Comparison of ENCODE assay signal across 15 cellular contexts in genomic region chr1:3222042-3222692, GRCh38.
A peak's percentile ranks its signal among the peaks of the same experiment; 100 is the strongest.
DNase-seq lines count a peak whose midpoint lies in the region; ATAC-seq lines count a peak whose summit lies in the region.
"Had no signal": no experiment of that assay in that cellular context is flagged by ENCODE, and none has a peak within 500 bp of the region (broad histone marks: within the 10 kb centered on the region; RNA-seq: fewer than 3 reads in every experiment).

No MANE protein-coding gene starts in this region.

- H3K27me3 ChIP-seq in naive thymus-derived CD4-positive, alpha-beta T cell (ENCODE audit: control insufficient read depth in 2 of 2, insufficient read depth in 2 of 2, low read length in 2 of 2): no peaks in the 10 kb centered on the region
- H3K27me3 ChIP-seq: right atrium auricular region, uterus had no signal

- ATAC-seq in naive thymus-derived CD4-positive, alpha-beta T cell: peak; percentile 26
- ATAC-seq in natural killer cell treated with Interleukin-12 subunit alpha and Interleukin-12 subunit beta and Interleukin-15 and Interleukin-18, amount 100 ng/mL, for 72 hours: no peak
- ATAC-seq in HG03097 (IDR thresholded peaks at IDR 0.05; ENCODE audit: low FRiP score, unreplicated experiment): no peak
- ATAC-seq: effector memory CD8-positive, alpha-beta T cell; HCT116 had no signal

- H3K9me3 ChIP-seq in naive thymus-derived CD4-positive, alpha-beta T cell (ENCODE audit: control insufficient read depth in 2 of 3, low read length in 3 of 3): no peaks in the 10 kb centered on the region
- H3K9me3 ChIP-seq: right atrium auricular region, uterus had no signal

- H3K4me1 Mint-ChIP-seq in naive thymus-derived CD4-positive, alpha-beta T cell: no peaks in the 10 kb centered on the region
- H3K4me1 Mint-ChIP-seq in natural killer cell treated with Interleukin-12 subunit alpha and Interleukin-12 subunit beta and Interleukin-15 and Interleukin-18, amount 100 ng/mL, for 72 hours (ENCODE audit: low read depth in 2 of 2): no peaks in the 10 kb centered on the region
- H3K4me1 Mint-ChIP-seq: activated naive CD8-positive, alpha-beta T cell treated with anti-CD3 and anti-CD28 coated beads, Interleukin-2, amount 10 ng/mL, durations not matched to agents 7 days and 5 days had no signal

- POLR2A ChIA-PET in naive thymus-derived CD4-positive, alpha-beta T cell (lab: Charles Lee): no interaction called here

- H3K4me1 ChIP-seq in naive thymus-derived CD4-positive, alpha-beta T cell (ENCODE audit: control insufficient read depth in 2 of 2, insufficient read depth in 2 of 2, low read length in 2 of 2): no peaks in the 10 kb centered on the region

- no peaks in the 10 kb centered on the region for H3K36me3 Mint-ChIP-seq in naive thymus-derived CD4-positive, alpha-beta T cell
- H3K36me3 Mint-ChIP-seq in natural killer cell treated with Interleukin-12 subunit alpha and Interleukin-12 subunit beta and Interleukin-15 and Interleukin-18, amount 100 ng/mL, for 72 hours: no peaks in the 10 kb centered on the region
- H3K36me3 Mint-ChIP-seq: activated naive CD8-positive, alpha-beta T cell treated with anti-CD3 and anti-CD28 coated beads, Interleukin-2, amount 10 ng/mL, durations not matched to agents 7 days and 5 days had no signal

- DNase-seq in DMS79 (lab: John Stamatoyannopoulos, UW) (peak; percentile 81), NCI-H2171 (lab: John Stamatoyannopoulos, UW) (peak; percentile 85), caudate nucleus (lab: John Stamatoyannopoulos, UW) (no peak), NCI-H1092 (lab: John Stamatoyannopoulos, UW) (no peak), inferior parietal cortex (ENCODE audit: extremely low spot score) (no peak)
- no peak for DNase-seq in naive thymus-derived CD4-positive, alpha-beta T cell
- DNase-seq in natural killer cell treated with Interleukin-12 subunit alpha and Interleukin-12 subunit beta and Interleukin-15 and Interleukin-18, amount 100 ng/mL, for 72 hours (ENCODE audit: low spot score): no peak
- DNase-seq: activated naive CD8-positive, alpha-beta T cell treated with anti-CD3 and anti-CD28 coated beads, Interleukin-2, amount 10 ng/mL, durations not matched to agents 7 days and 5 days; effector memory CD8-positive, alpha-beta T cell; NCI-H82; uterus had no signal

- CTCF ChIA-PET in naive thymus-derived CD4-positive, alpha-beta T cell (lab: Charles Lee): no interaction called here

- peak overlapping the region; percentile 64 for H3K27ac ChIP-seq in caudate nucleus (ENCODE audit: low read depth, low read length)
- H3K27ac ChIP-seq in naive thymus-derived CD4-positive, alpha-beta T cell (ENCODE audit: low read depth, low read length): no peak overlapping the region
- H3K27ac ChIP-seq: C4-2B, right atrium auricular region, uterus had no signal

- H3K27me3 Mint-ChIP-seq in naive thymus-derived CD4-positive, alpha-beta T cell: peaks cover 0 to 13% (median 0%) of the 10 kb centered on the region in 5 donors
- no peaks in the 10 kb centered on the region for H3K27me3 Mint-ChIP-seq in natural killer cell treated with Interleukin-12 subunit alpha and Interleukin-12 subunit beta and Interleukin-15 and Interleukin-18, amount 100 ng/mL, for 72 hours

- intact Hi-C loops in naive thymus-derived CD4-positive, alpha-beta T cell (cut with micrococcal nuclease): no loop called here

- no peak overlapping the region for H3K4me3 Mint-ChIP-seq in naive thymus-derived CD4-positive, alpha-beta T cell
- H3K4me3 Mint-ChIP-seq in natural killer cell treated with Interleukin-12 subunit alpha and Interleukin-12 subunit beta and Interleukin-15 and Interleukin-18, amount 100 ng/mL, for 72 hours: no peak overlapping the region
- H3K4me3 Mint-ChIP-seq: activated naive CD8-positive, alpha-beta T cell treated with anti-CD3 and anti-CD28 coated beads, Interleukin-2, amount 10 ng/mL, durations not matched to agents 7 days and 5 days; effector memory CD8-positive, alpha-beta T cell had no signal

- no peaks in the 10 kb centered on the region for H3K36me3 ChIP-seq in naive thymus-derived CD4-positive, alpha-beta T cell (ENCODE audit: control insufficient read depth in 2 of 3, insufficient read depth in 3 of 3, low read length in 3 of 3)
- H3K36me3 ChIP-seq: right atrium auricular region, uterus had no signal

- peaks cover 0 to 3% (median 0%) of the 10 kb centered on the region in 11 donors for H3K9me3 Mint-ChIP-seq in naive thymus-derived CD4-positive, alpha-beta T cell
- H3K9me3 Mint-ChIP-seq in natural killer cell treated with Interleukin-12 subunit alpha and Interleukin-12 subunit beta and Interleukin-15 and Interleukin-18, amount 100 ng/mL, for 72 hours: no peaks in the 10 kb centered on the region
- H3K9me3 Mint-ChIP-seq: activated naive CD8-positive, alpha-beta T cell treated with anti-CD3 and anti-CD28 coated beads, Interleukin-2, amount 10 ng/mL, durations not matched to agents 7 days and 5 days; effector memory CD8-positive, alpha-beta T cell had no signal

- H3K27ac Mint-ChIP-seq in naive thymus-derived CD4-positive, alpha-beta T cell: no peak overlapping the region
- H3K27ac Mint-ChIP-seq in natural killer cell treated with Interleukin-12 subunit alpha and Interleukin-12 subunit beta and Interleukin-15 and Interleukin-18, amount 100 ng/mL, for 72 hours: no peak overlapping the region
- H3K27ac Mint-ChIP-seq: activated naive CD8-positive, alpha-beta T cell treated with anti-CD3 and anti-CD28 coated beads, Interleukin-2, amount 10 ng/mL, durations not matched to agents 7 days and 5 days; effector memory CD8-positive, alpha-beta T cell had no signal

- no peak overlapping the region for H3K4me3 ChIP-seq in naive thymus-derived CD4-positive, alpha-beta T cell (ENCODE audit: low read length)
- H3K4me3 ChIP-seq: right atrium auricular region, uterus had no signal

Comparison
In these comparisons a context has a peak if more than half of its experiments do, and no peak if none do; other contexts are left out.
1. DNase-seq: peak in DMS79 (single experiment) and NCI-H2171 (single experiment); none in caudate nucleus (0 of 61), naive thymus-derived CD4-positive, alpha-beta T cell (0 of 9), NCI-H1092 (single experiment), inferior parietal cortex (single experiment) and natural killer cell treated with Interleukin-12 subunit alpha and Interleukin-12 subunit beta and Interleukin-15 and Interleukin-18, amount 100 ng/mL, for 72 hours (single experiment).